Comparison of ENCODE assay signal across 10 cellular contexts in the genomic region with DNA sequence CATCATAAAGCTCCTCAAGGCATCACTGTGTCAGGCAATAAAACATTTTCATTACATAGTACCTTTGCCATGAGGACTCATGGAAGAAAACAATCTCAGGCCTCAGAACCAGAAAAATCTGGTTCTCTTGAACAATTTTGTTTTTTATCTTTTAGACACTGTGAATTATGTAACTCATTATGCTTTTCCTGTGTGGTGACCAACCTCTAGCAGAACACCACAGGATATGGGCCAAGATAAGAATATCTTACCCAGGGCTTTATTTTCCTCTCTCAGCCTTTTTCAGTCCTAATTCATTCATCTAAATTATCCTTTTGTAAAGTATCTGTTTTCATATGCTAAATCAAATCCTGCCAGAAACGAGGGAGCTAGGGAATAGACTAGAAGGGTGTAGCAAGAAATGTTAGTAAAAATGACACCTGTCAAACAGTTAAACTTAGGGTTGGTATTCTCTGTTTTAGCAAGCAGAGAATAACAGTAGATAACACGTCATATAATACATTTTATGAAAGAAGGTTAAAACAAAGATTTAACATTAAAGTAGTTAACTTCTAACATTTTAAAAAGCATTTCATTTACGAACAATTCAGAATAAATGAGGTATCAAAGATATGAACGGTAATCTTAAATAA.
A peak's percentile ranks its signal among the peaks of the same experiment; 100 is the strongest.
DNase-seq lines count a peak whose midpoint lies in the region; ATAC-seq, FAIRE-seq and TF ChIP-seq lines count a peak whose summit lies in the region.
"Had no signal": no experiment of that assay in that cellular context is flagged by ENCODE, and none has a peak within 500 bp of the region (broad histone marks: within the 10 kb centered on the region; RNA-seq: fewer than 3 reads in every experiment).

No MANE protein-coding gene starts in this region.

- no peaks in the 10 kb centered on the region for H3K4me1 ChIP-seq in astrocyte (ENCODE audit: insufficient read depth, low read length)
- H3K4me1 ChIP-seq in naive thymus-derived CD4-positive, alpha-beta T cell (ENCODE audit: control insufficient read depth in 2 of 2, insufficient read depth in 2 of 2, low read length in 2 of 2): peaks cover 10 to 27% of the 10 kb centered on the region in 2 donors

- H3K9me3 Mint-ChIP-seq in CD4-positive, alpha-beta T cell: no peaks in the 10 kb centered on the region
- no peaks in the 10 kb centered on the region for H3K9me3 Mint-ChIP-seq in astrocyte (ENCODE audit: unreplicated experiment)
- no peaks in the 10 kb centered on the region for H3K9me3 Mint-ChIP-seq in naive thymus-derived CD4-positive, alpha-beta T cell

- intact Hi-C loops in CD4-positive, alpha-beta T cell (cut with DNase I, micrococcal nuclease): no loop called here
- intact Hi-C loops in naive thymus-derived CD4-positive, alpha-beta T cell (cut with micrococcal nuclease): no loop called here

- peak; percentile 34 for FAIRE-seq in astrocyte (lab: Jason Lieb, UNC)
- FAIRE-seq: endometrium had no signal

- H3K27ac Mint-ChIP-seq in CD4-positive, alpha-beta T cell: no peak overlapping the region
- H3K27ac Mint-ChIP-seq in astrocyte (ENCODE audit: unreplicated experiment): no peak overlapping the region
- peak overlapping the region in 4 of 9 donors; percentile 68 to 92 (median 88) for H3K27ac Mint-ChIP-seq in naive thymus-derived CD4-positive, alpha-beta T cell

- no peaks in the 10 kb centered on the region for H3K79me2 ChIP-seq in astrocyte (ENCODE audit: insufficient read depth, low read length)

- H3K4me2 ChIP-seq in astrocyte (ENCODE audit: low read length): no peak overlapping the region

- H3K36me3 ChIP-seq in astrocyte (ENCODE audit: insufficient read depth, low read length): peaks cover 21% of the 10 kb centered on the region
- H3K36me3 ChIP-seq in naive thymus-derived CD4-positive, alpha-beta T cell (ENCODE audit: control insufficient read depth in 2 of 3, insufficient read depth in 3 of 3, low read length in 3 of 3): peaks cover 5 to 51% (median 17%) of the 10 kb centered on the region in 3 experiments

- DNase-seq in CD4-positive, alpha-beta T cell: no peak
- DNase-seq in HT1080 (ENCODE audit: low read depth) (peak; percentile 2), astrocyte (ENCODE audit: low read depth) (peak; percentile 47), HUDEP-2 (lab: John Stamatoyannopoulos, UW; ENCODE audit: unreplicated experiment in 76 of 76) (no peak), H4 (ENCODE audit: low spot score) (no peak)
- DNase-seq in naive thymus-derived CD4-positive, alpha-beta T cell: peak in 7 of 9 donors; percentile 48 to 82 (median 66)
- DNase-seq: amniotic stem cell, MM.1S had no signal

- peak; percentile 85 for ATAC-seq in CD4-positive, alpha-beta T cell (ENCODE audit: poor library complexity)
- ATAC-seq in naive thymus-derived CD4-positive, alpha-beta T cell: peak; percentile 94
- no peak for ATAC-seq in HG03565 (IDR thresholded peaks at IDR 0.05; ENCODE audit: unreplicated experiment)

- no peak overlapping the region for H3K4me3 ChIP-seq in astrocyte (ENCODE audit: insufficient read depth, low read depth, low read length)
- H3K4me3 ChIP-seq in naive thymus-derived CD4-positive, alpha-beta T cell (ENCODE audit: low read length): no peak overlapping the region

- H3K9ac ChIP-seq in astrocyte (ENCODE audit: low read length): no peak overlapping the region

- no peaks in the 10 kb centered on the region for H3K9me3 ChIP-seq in CD4-positive, alpha-beta T cell (ENCODE audit: control insufficient read depth, low read length)
- no peaks in the 10 kb centered on the region for H3K9me3 ChIP-seq in astrocyte (ENCODE audit: insufficient read depth, low read depth, low read length)
- H3K9me3 ChIP-seq in naive thymus-derived CD4-positive, alpha-beta T cell (ENCODE audit: control insufficient read depth in 2 of 3, low read length in 3 of 3): no peaks in the 10 kb centered on the region

- no peaks in the 10 kb centered on the region for H3K27me3 Mint-ChIP-seq in CD4-positive, alpha-beta T cell
- H3K27me3 Mint-ChIP-seq in astrocyte (ENCODE audit: low read depth, unreplicated experiment): no peaks in the 10 kb centered on the region
- H3K27me3 Mint-ChIP-seq in naive thymus-derived CD4-positive, alpha-beta T cell: no peaks in the 10 kb centered on the region

- H3K27ac ChIP-seq in CD4-positive, alpha-beta T cell (ENCODE audit: low read depth, low read length): peak overlapping the region; percentile 41
- no peak overlapping the region for H3K27ac ChIP-seq in astrocyte (ENCODE audit: low read depth, low read length)
- peak overlapping the region; percentile 46 for H3K27ac ChIP-seq in naive thymus-derived CD4-positive, alpha-beta T cell (ENCODE audit: low read depth, low read length)

- CTCF ChIA-PET in CD4-positive, alpha-beta T cell (lab: Charles Lee): interaction anchor here (1.4 to 1.9 kb wide), 2 partner anchors 39 to 359 kb away, joined by 3 to 5 read pairs; no protein-coding TSS in a partner anchor
- CTCF ChIA-PET in naive thymus-derived CD4-positive, alpha-beta T cell (lab: Charles Lee): interaction anchor here (0.7 to 0.9 kb wide), 2 partner anchors 355 to 417 kb away, joined by 3 read pairs; no protein-coding TSS in a partner anchor

- peaks cover 26% of the 10 kb centered on the region for H3K4me1 Mint-ChIP-seq in CD4-positive, alpha-beta T cell (ENCODE audit: low read depth)
- no peaks in the 10 kb centered on the region for H3K4me1 Mint-ChIP-seq in astrocyte (ENCODE audit: low read depth, unreplicated experiment)
- peaks cover 0 to 26% (median 20%) of the 10 kb centered on the region in 7 donors for H3K4me1 Mint-ChIP-seq in naive thymus-derived CD4-positive, alpha-beta T cell

- H4K20me1 ChIP-seq in astrocyte (ENCODE audit: insufficient read depth, low read length): no peaks in the 10 kb centered on the region

- no peak overlapping the region for H2AFZ ChIP-seq in astrocyte (ENCODE audit: low read depth, low read length)

- H3K36me3 Mint-ChIP-seq in CD4-positive, alpha-beta T cell (ENCODE audit: low read depth): peaks cover 34% of the 10 kb centered on the region
- H3K36me3 Mint-ChIP-seq in astrocyte (ENCODE audit: low read depth, unreplicated experiment): no peaks in the 10 kb centered on the region
- peaks cover under 1 to 14% (median 9%) of the 10 kb centered on the region in 5 donors for H3K36me3 Mint-ChIP-seq in naive thymus-derived CD4-positive, alpha-beta T cell

- no peaks in the 10 kb centered on the region for H3K27me3 ChIP-seq in CD4-positive, alpha-beta T cell (ENCODE audit: control insufficient read depth, insufficient read depth, low read length)
- no peaks in the 10 kb centered on the region for H3K27me3 ChIP-seq in astrocyte (ENCODE audit: insufficient read depth, low read length)
- H3K27me3 ChIP-seq in naive thymus-derived CD4-positive, alpha-beta T cell (ENCODE audit: control insufficient read depth in 2 of 2, insufficient read depth in 2 of 2, low read length in 2 of 2): no peaks in the 10 kb centered on the region

- no peak for TF ChIP-seq CTCF in CD4-positive, alpha-beta T cell (IDR thresholded peaks at IDR 0.05)
- TF ChIP-seq CTCF in astrocyte (IDR thresholded peaks at IDR 0.05; ENCODE audit: insufficient read depth, low read depth, low read length): no peak

- H3K4me3 Mint-ChIP-seq in CD4-positive, alpha-beta T cell: peak overlapping the region; percentile 2
- no peak overlapping the region for H3K4me3 Mint-ChIP-seq in astrocyte (ENCODE audit: unreplicated experiment)
- H3K4me3 Mint-ChIP-seq in naive thymus-derived CD4-positive, alpha-beta T cell: peak overlapping the region in 9 of 10 donors; percentile 1 to 58 (median 28)

- POLR2A ChIA-PET in CD4-positive, alpha-beta T cell (lab: Charles Lee): interaction anchor here (0.7 to 2.6 kb wide), 7 partner anchors 10 to 385 kb away, joined by 3 to 14 read pairs (median 5); partner anchors contain the start of gene CIAO2A
- POLR2A ChIA-PET in naive thymus-derived CD4-positive, alpha-beta T cell (lab: Charles Lee): interaction anchor here (0.6 to 1.5 kb wide), 7 partner anchors 13 to 1551 kb away, joined by 3 to 5 read pairs (median 3); partner anchors contain the start of gene HERC1

Comparison
In these comparisons a context has a peak if more than half of its experiments do, and no peak if none do; other contexts are left out.
1. DNase-seq: peak in HT1080 (single experiment), astrocyte (single experiment) and naive thymus-derived CD4-positive, alpha-beta T cell (7 of 9); none in CD4-positive, alpha-beta T cell (0 of 10), HUDEP-2 (0 of 76) and H4 (single experiment).